ENCODE assay signal across 1 cellular context in the genomic region with DNA sequence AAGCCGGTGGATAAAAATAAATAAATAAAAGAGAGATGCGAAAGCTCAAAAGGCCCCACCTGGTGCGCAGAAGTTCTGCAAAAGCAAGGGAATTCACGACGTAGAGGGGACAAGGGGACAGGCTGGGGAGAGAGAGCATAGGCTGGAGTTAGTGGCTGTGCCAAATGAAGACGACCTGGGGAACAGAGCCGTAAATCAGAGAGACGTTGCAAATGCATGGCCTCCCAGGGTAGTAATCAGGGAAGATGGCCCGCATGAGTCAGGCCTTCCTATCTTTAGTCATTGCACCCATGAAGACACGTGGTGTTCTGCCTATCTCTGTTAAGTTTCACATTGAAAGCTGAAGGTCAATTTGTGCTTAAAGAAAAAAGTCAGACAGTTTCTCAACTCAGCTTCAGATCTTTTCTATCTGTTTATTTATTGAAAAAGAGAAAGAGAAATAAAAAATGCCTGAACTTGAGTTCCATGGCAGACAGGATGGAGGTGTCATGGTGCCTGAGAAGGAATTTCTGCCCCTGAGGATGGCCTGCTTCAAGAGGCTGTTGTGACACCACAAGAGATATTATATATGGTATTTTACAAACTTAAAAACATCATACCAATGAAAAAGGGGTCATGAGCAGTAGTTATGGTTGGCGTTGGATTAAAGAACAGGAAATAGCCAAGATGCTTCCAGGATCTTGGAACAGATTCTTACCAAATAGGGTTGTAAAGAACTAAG.
TF ChIP-seq lines count a peak whose summit lies in the region.

No MANE protein-coding gene starts in this region.

TF ChIP-seq in WTC11, 78 proteins besides CTCF, POLR2A, EP300 and RAD21 (continued from another document):
- TF ChIP-seq, protein P1, sequence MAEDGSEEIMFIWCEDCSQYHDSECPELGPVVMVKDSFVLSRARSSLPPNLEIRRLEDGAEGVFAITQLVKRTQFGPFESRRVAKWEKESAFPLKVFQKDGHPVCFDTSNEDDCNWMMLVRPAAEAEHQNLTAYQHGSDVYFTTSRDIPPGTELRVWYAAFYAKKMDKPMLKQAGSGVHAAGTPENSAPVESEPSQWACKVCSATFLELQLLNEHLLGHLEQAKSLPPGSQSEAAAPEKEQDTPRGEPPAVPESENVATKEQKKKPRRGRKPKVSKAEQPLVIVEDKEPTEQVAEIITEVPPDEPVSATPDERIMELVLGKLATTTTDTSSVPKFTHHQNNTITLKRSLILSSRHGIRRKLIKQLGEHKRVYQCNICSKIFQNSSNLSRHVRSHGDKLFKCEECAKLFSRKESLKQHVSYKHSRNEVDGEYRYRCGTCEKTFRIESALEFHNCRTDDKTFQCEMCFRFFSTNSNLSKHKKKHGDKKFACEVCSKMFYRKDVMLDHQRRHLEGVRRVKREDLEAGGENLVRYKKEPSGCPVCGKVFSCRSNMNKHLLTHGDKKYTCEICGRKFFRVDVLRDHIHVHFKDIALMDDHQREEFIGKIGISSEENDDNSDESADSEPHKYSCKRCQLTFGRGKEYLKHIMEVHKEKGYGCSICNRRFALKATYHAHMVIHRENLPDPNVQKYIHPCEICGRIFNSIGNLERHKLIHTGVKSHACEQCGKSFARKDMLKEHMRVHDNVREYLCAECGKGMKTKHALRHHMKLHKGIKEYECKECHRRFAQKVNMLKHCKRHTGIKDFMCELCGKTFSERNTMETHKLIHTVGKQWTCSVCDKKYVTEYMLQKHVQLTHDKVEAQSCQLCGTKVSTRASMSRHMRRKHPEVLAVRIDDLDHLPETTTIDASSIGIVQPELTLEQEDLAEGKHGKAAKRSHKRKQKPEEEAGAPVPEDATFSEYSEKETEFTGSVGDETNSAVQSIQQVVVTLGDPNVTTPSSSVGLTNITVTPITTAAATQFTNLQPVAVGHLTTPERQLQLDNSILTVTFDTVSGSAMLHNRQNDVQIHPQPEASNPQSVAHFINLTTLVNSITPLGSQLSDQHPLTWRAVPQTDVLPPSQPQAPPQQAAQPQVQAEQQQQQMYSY (CRISPR knock-in tag; IDR thresholded peaks at IDR 0.05), result no peak
- TF ChIP-seq IRF2 (CRISPR knock-in tag; IDR thresholded peaks at IDR 0.05; ENCODE audit: borderline replicate concordance, low read depth) (no peak), RELA (CRISPR knock-in tag; IDR thresholded peaks at IDR 0.05; ENCODE audit: borderline replicate concordance) (no peak), GABPB1 (CRISPR knock-in tag; IDR thresholded peaks at IDR 0.05) (no peak)
